ENCODE assay signal across 1 cellular context in genomic region chr7:141738592-141739013, GRCh38.
TF ChIP-seq lines count a peak whose summit lies in the region.

No MANE protein-coding gene starts in this region.

TF ChIP-seq in GM23338, 12 proteins besides CTCF, POLR2A, EP300 and RAD21 (continued from another document):
- TF ChIP-seq, protein P1, sequence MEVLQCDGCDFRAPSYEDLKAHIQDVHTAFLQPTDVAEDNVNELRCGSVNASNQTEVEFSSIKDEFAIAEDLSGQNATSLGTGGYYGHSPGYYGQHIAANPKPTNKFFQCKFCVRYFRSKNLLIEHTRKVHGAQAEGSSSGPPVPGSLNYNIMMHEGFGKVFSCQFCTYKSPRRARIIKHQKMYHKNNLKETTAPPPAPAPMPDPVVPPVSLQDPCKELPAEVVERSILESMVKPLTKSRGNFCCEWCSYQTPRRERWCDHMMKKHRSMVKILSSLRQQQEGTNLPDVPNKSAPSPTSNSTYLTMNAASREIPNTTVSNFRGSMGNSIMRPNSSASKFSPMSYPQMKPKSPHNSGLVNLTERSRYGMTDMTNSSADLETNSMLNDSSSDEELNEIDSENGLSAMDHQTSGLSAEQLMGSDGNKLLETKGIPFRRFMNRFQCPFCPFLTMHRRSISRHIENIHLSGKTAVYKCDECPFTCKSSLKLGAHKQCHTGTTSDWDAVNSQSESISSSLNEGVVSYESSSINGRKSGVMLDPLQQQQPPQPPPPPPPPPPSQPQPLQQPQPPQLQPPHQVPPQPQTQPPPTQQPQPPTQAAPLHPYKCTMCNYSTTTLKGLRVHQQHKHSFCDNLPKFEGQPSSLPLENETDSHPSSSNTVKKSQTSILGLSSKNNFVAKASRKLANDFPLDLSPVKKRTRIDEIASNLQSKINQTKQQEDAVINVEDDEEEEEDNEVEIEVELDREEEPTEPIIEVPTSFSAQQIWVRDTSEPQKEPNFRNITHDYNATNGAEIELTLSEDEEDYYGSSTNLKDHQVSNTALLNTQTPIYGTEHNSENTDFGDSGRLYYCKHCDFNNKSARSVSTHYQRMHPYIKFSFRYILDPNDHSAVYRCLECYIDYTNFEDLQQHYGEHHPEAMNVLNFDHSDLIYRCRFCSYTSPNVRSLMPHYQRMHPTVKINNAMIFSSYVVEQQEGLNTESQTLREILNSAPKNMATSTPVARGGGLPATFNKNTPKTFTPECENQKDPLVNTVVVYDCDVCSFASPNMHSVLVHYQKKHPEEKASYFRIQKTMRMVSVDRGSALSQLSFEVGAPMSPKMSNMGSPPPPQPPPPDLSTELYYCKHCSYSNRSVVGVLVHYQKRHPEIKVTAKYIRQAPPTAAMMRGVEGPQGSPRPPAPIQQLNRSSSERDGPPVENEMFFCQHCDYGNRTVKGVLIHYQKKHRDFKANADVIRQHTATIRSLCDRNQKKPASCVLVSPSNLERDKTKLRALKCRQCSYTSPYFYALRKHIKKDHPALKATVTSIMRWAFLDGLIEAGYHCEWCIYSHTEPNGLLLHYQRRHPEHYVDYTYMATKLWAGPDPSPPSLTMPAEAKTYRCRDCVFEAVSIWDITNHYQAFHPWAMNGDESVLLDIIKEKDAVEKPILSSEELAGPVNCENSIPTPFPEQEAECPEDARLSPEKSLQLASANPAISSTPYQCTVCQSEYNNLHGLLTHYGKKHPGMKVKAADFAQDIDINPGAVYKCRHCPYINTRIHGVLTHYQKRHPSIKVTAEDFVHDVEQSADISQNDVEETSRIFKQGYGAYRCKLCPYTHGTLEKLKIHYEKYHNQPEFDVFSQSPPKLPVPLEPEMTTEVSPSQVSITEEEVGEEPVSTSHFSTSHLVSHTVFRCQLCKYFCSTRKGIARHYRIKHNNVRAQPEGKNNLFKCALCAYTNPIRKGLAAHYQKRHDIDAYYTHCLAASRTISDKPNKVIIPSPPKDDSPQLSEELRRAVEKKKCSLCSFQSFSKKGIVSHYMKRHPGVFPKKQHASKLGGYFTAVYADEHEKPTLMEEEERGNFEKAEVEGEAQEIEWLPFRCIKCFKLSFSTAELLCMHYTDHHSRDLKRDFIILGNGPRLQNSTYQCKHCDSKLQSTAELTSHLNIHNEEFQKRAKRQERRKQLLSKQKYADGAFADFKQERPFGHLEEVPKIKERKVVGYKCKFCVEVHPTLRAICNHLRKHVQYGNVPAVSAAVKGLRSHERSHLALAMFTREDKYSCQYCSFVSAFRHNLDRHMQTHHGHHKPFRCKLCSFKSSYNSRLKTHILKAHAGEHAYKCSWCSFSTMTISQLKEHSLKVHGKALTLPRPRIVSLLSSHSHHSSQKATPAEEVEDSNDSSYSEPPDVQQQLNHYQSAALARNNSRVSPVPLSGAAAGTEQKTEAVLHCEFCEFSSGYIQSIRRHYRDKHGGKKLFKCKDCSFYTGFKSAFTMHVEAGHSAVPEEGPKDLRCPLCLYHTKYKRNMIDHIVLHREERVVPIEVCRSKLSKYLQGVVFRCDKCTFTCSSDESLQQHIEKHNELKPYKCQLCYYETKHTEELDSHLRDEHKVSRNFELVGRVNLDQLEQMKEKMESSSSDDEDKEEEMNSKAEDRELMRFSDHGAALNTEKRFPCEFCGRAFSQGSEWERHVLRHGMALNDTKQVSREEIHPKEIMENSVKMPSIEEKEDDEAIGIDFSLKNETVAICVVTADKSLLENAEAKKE (CRISPR knock-in tag; IDR thresholded peaks at IDR 0.05) = no peak
- TF ChIP-seq ZNF114 (CRISPR knock-in tag; IDR thresholded peaks at IDR 0.05) = no peak
- no peak for TF ChIP-seq CREB1 (CRISPR knock-in tag; IDR thresholded peaks at IDR 0.05; ENCODE audit: low read depth)
- TF ChIP-seq EZH2 (IDR thresholded peaks at IDR 0.05; ENCODE audit: low read depth, unreplicated experiment) = no peak
- no peak for TF ChIP-seq JUNB (IDR thresholded peaks at IDR 0.05; ENCODE audit: unreplicated experiment)
- no peak for TF ChIP-seq EZH2phosphoT487 (IDR thresholded peaks at IDR 0.05; ENCODE audit: unreplicated experiment)
TF ChIP-seq in GM23338: peak in this region for 0.
